Comparison of ENCODE assay signal across 23 cellular contexts in the genomic region with DNA sequence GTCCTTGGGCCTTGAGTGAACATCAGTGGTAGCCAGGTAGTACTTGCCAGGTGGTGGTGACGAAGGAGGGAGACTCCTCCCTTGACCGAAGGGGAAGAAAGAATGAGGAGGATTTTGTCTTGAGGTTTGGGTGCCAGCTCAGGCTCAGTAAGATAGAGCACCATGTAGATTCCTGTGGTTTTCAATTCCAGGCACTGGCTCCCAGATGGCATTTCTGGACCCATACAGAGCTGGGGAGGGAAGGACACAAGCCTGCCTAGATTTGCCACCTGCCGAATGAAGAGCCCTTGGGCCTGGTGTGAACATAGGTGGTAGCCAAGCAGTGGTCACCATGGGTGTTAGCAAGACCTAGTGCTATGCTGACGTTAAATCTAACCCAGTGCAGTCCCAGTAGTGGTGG.
"Had no signal": no experiment of that assay in that cellular context is flagged by ENCODE, and none has a peak within 500 bp of the region (broad histone marks: within the 10 kb centered on the region; RNA-seq: fewer than 3 reads in every experiment).

No MANE protein-coding gene starts in this region.

- H3K4me3 ChIP-seq: dorsolateral prefrontal cortex, lower lobe of right lung, neural progenitor cell, ovary, psoas muscle, sigmoid colon, skin epidermis, spleen, thoracic aorta, tibial nerve, upper lobe of right lung, uterus had no signal

- H3K4me3 Mint-ChIP-seq: naive thymus-derived CD4-positive, alpha-beta T cell; nephron; neural progenitor cell; stimulated activated naive B cell treated with anti-CD40 and anti-IgM and Interleukin-4, amounts not matched to agents 10 μg/mL and 1 μg/mL and 100 μg/mL, for 72 hours; stimulated activated naive CD8-positive, alpha-beta T cell treated with anti-CD3 and anti-CD28 coated beads, Interleukin-15, Interleukin-2, amounts not matched to agents 100 ng/mL and 50 ng/mL, for 24 hours had no signal

- H3K9me3 ChIP-seq: lower lobe of right lung, ovary, psoas muscle, sigmoid colon, thoracic aorta, upper lobe of right lung, uterus had no signal

- H3K4me2 ChIP-seq: neural progenitor cell had no signal

- H3K27me3 ChIP-seq: dorsolateral prefrontal cortex, neural progenitor cell, ovary, sigmoid colon, tibial nerve, upper lobe of right lung, uterus had no signal

- H3K9me3 Mint-ChIP-seq: stimulated activated naive CD8-positive, alpha-beta T cell treated with anti-CD3 and anti-CD28 coated beads, Interleukin-15, Interleukin-2, amounts not matched to agents 100 ng/mL and 50 ng/mL, for 24 hours had no signal

- H3K36me3 Mint-ChIP-seq: neural progenitor cell; stimulated activated naive B cell treated with anti-CD40 and anti-IgM and Interleukin-4, amounts not matched to agents 10 μg/mL and 1 μg/mL and 100 μg/mL, for 72 hours had no signal

- H2AFZ ChIP-seq: neural progenitor cell had no signal

- DNase-seq: dorsolateral prefrontal cortex; effector CD4-positive, alpha-beta T cell; head of caudate nucleus; left ventricle myocardium superior; lower lobe of right lung; naive thymus-derived CD4-positive, alpha-beta T cell; nucleus accumbens; ovary; posterior cingulate gyrus; psoas muscle; right cardiac atrium; sigmoid colon; spleen; stimulated activated CD4-positive, alpha-beta T cell treated with anti-CD3 and anti-CD28 coated beads, Interleukin-4, amount 100 ng/mL, for 4 hours; stimulated activated naive B cell treated with anti-CD40 and anti-IgM and Interleukin-4, amounts not matched to agents 10 μg/mL and 1 μg/mL and 100 μg/mL, for 72 hours; upper lobe of right lung; uterus had no signal

- H3K36me3 ChIP-seq: lower lobe of right lung, neural progenitor cell, ovary, sigmoid colon, spleen, thoracic aorta, tibial nerve, upper lobe of right lung, uterus had no signal

- H3K9ac ChIP-seq: neural progenitor cell had no signal

- H3K4me1 Mint-ChIP-seq: naive thymus-derived CD4-positive, alpha-beta T cell; neural progenitor cell; stimulated activated naive B cell treated with anti-CD40 and anti-IgM and Interleukin-4, amounts not matched to agents 10 μg/mL and 1 μg/mL and 100 μg/mL, for 72 hours had no signal

- H3K27ac Mint-ChIP-seq: naive thymus-derived CD4-positive, alpha-beta T cell; nephron; neural progenitor cell; stimulated activated naive B cell treated with anti-CD40 and anti-IgM and Interleukin-4, amounts not matched to agents 10 μg/mL and 1 μg/mL and 100 μg/mL, for 72 hours; stimulated activated naive CD8-positive, alpha-beta T cell treated with anti-CD3 and anti-CD28 coated beads, Interleukin-15, Interleukin-2, amounts not matched to agents 100 ng/mL and 50 ng/mL, for 24 hours had no signal

- H3K27ac ChIP-seq: dorsolateral prefrontal cortex, lower lobe of right lung, neural progenitor cell, ovary, psoas muscle, sigmoid colon, skin epidermis, spleen, thoracic aorta, tibial nerve, upper lobe of right lung, uterus had no signal

- H3K4me1 ChIP-seq: lower lobe of right lung, neural progenitor cell, psoas muscle, sigmoid colon, spleen, tibial nerve, upper lobe of right lung, uterus had no signal

- ATAC-seq: left ventricle myocardium superior; lower lobe of right lung; naive thymus-derived CD4-positive, alpha-beta T cell; right cardiac atrium; stimulated activated naive B cell treated with anti-CD40 and anti-IgM and Interleukin-4, amounts not matched to agents 10 μg/mL and 1 μg/mL and 100 μg/mL, for 72 hours; upper lobe of right lung had no signal
